ENCODE assay signal across 13 cellular contexts in the genomic region with DNA sequence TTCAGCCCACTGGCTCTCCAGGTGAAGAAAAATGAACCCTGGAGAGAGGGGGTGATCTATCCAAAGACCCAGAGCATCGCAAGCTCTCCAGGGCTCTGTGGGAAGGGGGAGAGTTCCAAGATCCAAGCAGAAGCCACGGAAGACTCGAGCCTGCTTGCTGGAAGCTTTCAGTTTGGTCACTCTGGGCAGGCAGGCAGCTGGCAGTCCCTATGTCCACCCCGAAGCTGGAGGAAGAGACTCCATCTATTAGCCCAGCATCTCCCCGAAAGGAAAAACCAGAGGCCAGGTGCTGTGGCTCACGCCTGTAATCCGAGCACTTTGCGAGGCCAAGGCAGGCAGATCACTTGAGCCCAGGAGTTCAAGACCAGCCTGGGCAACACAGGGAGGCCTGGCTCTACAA. TPM values are rescaled to one million over a fixed set of nuclear protein-coding genes. Genes with fewer than 3 reads are reported as not detected.
DNase-seq lines count a peak whose midpoint lies in the region; ATAC-seq and TF ChIP-seq lines count a peak whose summit lies in the region.
"Had no signal": no experiment of that assay in that cellular context is flagged by ENCODE, and none has a peak within 500 bp of the region (broad histone marks: within the 10 kb centered on the region; RNA-seq: fewer than 3 reads in every experiment).

No MANE protein-coding gene starts in this region.

- no peak overlapping the region for H3K4me3 ChIP-seq in H7 (ENCODE audit: insufficient read depth, low read depth, low read length)
- H3K4me3 ChIP-seq in brain microvascular endothelial cell (ENCODE audit: low read depth, low read length) = no peak overlapping the region
- peak overlapping the region in 1 of 5 donors; percentile 15 for H3K4me3 ChIP-seq in subcutaneous abdominal adipose tissue (ENCODE audit: low read depth in 1 of 5, low read length in 5 of 5)

- H3K9me3 ChIP-seq in subcutaneous abdominal adipose tissue (ENCODE audit: control insufficient read depth in 5 of 5, low read length in 5 of 5) = no peaks in the 10 kb centered on the region

- in situ Hi-C loops in brain microvascular endothelial cell (cut with HindIII; ENCODE audit: low pct_ligation_motif_present, low sequenced_read_pairs) = no loop called here

- no peaks in the 10 kb centered on the region for H3K36me3 ChIP-seq in H7 (replicated peaks; ENCODE audit: control insufficient read depth, insufficient read depth, low read length)
- no peaks in the 10 kb centered on the region for H3K36me3 ChIP-seq in brain microvascular endothelial cell (replicated peaks)
- H3K36me3 ChIP-seq in subcutaneous abdominal adipose tissue (ENCODE audit: control insufficient read depth in 5 of 5, insufficient read depth in 5 of 5, low read length in 5 of 5) = no peaks in the 10 kb centered on the region

- DNase-seq in H7 (peak; percentile 36), brain microvascular endothelial cell (no peak), myocyte (ENCODE audit: low read depth) (peak; percentile 92), SHP77 (lab: John Stamatoyannopoulos, UW) (no peak), germinal center (ENCODE audit: low spot score) (no peak)
- DNase-seq: activated CD4-positive, alpha-beta T cell treated with anti-CD3 and anti-CD28 coated beads for 4 hours; activated T-cell treated with anti-CD3 and anti-CD28 coated beads, Interleukin-2, amount 50 U/mL, for 72 hours; KBM-7; NCI-H526 treated with DMSO at 0.1 percent for 48 hours had no signal

- H3K9ac ChIP-seq in subcutaneous abdominal adipose tissue (ENCODE audit: low read length in 5 of 5) = peak overlapping the region in 3 of 5 donors; percentile 26 to 67 (median 64)

- ATAC-seq in SK-N-SH treated with all-trans-retinoic acid at 6 μM for 48 hours (no peak), HG03521 (IDR thresholded peaks at IDR 0.05; ENCODE audit: unreplicated experiment) (no peak)
- ATAC-seq: activated T-cell treated with anti-CD3 and anti-CD28 coated beads, Interleukin-2, amount 50 U/mL, for 72 hours had no signal

- H3K27me3 ChIP-seq in H7 (ENCODE audit: control insufficient read depth, insufficient read depth, low read length) (no peaks in the 10 kb centered on the region), brain microvascular endothelial cell (replicated peaks) (no peaks in the 10 kb centered on the region), subcutaneous abdominal adipose tissue (ENCODE audit: control insufficient read depth in 5 of 5, insufficient read depth in 4 of 5, low read length in 5 of 5) (peaks cover 0 to 3% (median 0%) of the 10 kb centered on the region in 5 donors)

- peaks cover 9 to 73% (median 51%) of the 10 kb centered on the region in 5 donors for H3K4me1 ChIP-seq in subcutaneous abdominal adipose tissue (ENCODE audit: control insufficient read depth in 5 of 5, insufficient read depth in 5 of 5, low read length in 5 of 5)

- H3K27ac ChIP-seq in brain microvascular endothelial cell (peak overlapping the region; percentile 99), subcutaneous abdominal adipose tissue (ENCODE audit: low read depth, low read length) (peak overlapping the region; percentile 94)

- no peak for TF ChIP-seq CTCF in brain microvascular endothelial cell (IDR thresholded peaks at IDR 0.05; ENCODE audit: low read depth, low read length, missing control alignments)

TF ChIP-seq in SK-N-SH treated with all-trans-retinoic acid at 6 μM for 48 hours, 23 proteins besides CTCF, POLR2A, EP300 and RAD21:
- TF ChIP-seq OSR1 (CRISPR knock-in tag; IDR thresholded peaks at IDR 0.05) = no peak
- no peak for TF ChIP-seq ZNF8 (CRISPR knock-in tag; IDR thresholded peaks at IDR 0.05)
- TF ChIP-seq ZC3H10 (CRISPR knock-in tag; IDR thresholded peaks at IDR 0.05) = no peak
- no peak for TF ChIP-seq CSDC2 (CRISPR knock-in tag; IDR thresholded peaks at IDR 0.05)
- TF ChIP-seq, protein P1, sequence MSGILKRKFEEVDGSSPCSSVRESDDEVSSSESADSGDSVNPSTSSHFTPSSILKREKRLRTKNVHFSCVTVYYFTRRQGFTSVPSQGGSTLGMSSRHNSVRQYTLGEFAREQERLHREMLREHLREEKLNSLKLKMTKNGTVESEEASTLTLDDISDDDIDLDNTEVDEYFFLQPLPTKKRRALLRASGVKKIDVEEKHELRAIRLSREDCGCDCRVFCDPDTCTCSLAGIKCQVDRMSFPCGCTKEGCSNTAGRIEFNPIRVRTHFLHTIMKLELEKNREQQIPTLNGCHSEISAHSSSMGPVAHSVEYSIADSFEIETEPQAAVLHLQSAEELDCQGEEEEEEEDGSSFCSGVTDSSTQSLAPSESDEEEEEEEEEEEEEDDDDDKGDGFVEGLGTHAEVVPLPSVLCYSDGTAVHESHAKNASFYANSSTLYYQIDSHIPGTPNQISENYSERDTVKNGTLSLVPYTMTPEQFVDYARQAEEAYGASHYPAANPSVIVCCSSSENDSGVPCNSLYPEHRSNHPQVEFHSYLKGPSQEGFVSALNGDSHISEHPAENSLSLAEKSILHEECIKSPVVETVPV (CRISPR knock-in tag; IDR thresholded peaks at IDR 0.05) = no peak
- TF ChIP-seq ZFP3 (CRISPR knock-in tag; IDR thresholded peaks at IDR 0.05) = no peak
- TF ChIP-seq ARNTL (CRISPR knock-in tag; IDR thresholded peaks at IDR 0.05; ENCODE audit: borderline replicate concordance, low read depth) = no peak
- TF ChIP-seq RARB (CRISPR knock-in tag; IDR thresholded peaks at IDR 0.05) = no peak

RNA-seq across cellular contexts. Expression of a gene that starts 10.7 kb away (rescaled TPM):
- 419 and 483 TPM in 2 replicates for total RNA-seq in H7 (2014; rRNA removed; shearing (Covaris generic))
- 4,412 and 4,598 TPM in 2 replicates for total RNA-seq in myocyte
- polyA plus RNA-seq in myocyte (2012) = 20,698 TPM
- total RNA-seq: activated T-cell treated with anti-CD3 and anti-CD28 coated beads, Interleukin-2, amount 50 U/mL, for 72 hours; T-helper 2 cell treated with Interferon-gamma antibody and Interleukin-4, amounts not matched to agents 100 ng/mL and 5 ng/mL, for 36 hours had no signal

Comparison
In these comparisons a context has a peak if more than half of its experiments do, and no peak if none do; other contexts are left out.
1. DNase-seq: peak in H7 (single experiment) and myocyte (single experiment); none in brain microvascular endothelial cell (single experiment), SHP77 (0 of 2) and germinal center (single experiment).